In the genomic region with DNA sequence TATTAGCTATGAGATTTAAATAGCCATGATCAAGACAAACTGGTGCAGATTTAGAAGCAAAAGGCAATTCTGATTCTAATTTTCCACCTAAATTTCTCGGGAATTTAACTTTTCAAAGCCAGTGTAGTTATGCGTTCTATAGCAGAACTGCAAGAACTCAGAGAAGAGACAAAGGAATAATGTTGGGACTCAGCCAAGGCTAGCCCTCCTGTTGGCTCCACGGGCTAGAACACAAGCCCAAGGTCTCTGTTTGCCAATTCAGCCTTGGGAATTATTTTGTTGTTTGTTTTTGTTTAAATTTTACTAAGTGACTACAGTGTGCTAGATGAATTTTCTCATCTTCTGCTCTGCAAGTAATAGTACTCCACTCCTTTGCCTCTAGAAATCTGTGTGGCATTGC, we compare ENCODE assay signal across 7 cellular contexts.
"Had no signal": no experiment of that assay in that cellular context is flagged by ENCODE, and none has a peak within 500 bp of the region (broad histone marks: within the 10 kb centered on the region; RNA-seq: fewer than 3 reads in every experiment).

No MANE protein-coding gene starts in this region.

- H3K27ac ChIP-seq: HL-60, KMS-11 had no signal

- FAIRE-seq: HTR-8/SVneo, K562 had no signal

- H3K9ac ChIP-seq: KMS-11 had no signal

- H3K4me2 ChIP-seq: KMS-11 had no signal

- ATAC-seq: K562 had no signal

- DNase-seq: IMR-90, KBM-7, KG1 had no signal

- H3K4me3 ChIP-seq: K562 had no signal
